In the genomic region with DNA sequence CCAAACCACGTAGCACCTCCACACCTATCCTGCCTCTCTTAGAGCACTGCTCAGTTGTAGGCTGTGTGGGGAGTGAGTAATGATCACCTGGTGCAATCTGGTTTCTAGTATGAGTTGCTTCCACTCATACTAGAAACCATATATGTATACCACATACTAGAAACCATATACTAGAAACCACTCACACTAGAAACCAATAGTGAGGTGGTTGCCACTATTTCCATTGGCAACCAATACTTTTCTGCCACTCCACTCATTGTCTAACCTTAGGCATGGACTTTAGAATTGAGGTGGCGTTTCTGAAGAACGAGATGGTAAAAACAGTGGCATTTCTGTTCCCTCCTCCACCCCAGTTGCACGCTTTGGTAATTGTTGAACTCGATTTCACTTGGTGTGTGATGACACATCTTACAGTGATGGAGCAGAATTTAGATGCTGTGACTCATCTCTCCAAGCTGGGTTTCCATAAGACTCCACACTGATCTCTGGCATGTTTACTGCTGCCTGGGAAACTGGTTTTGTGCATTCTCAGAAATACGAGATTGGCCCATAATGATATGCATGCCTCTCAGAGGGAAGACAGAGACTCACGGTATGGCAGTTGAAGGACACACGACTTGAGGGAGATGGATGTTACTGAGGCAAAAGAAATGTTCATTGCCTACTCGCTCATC, we compare ENCODE assay signal across 10 cellular contexts.
DNase-seq lines count a peak whose midpoint lies in the region; ATAC-seq, FAIRE-seq and TF ChIP-seq lines count a peak whose summit lies in the region.
"Had no signal": no experiment of that assay in that cellular context is flagged by ENCODE, and none has a peak within 500 bp of the region (broad histone marks: within the 10 kb centered on the region; RNA-seq: fewer than 3 reads in every experiment).

No MANE protein-coding gene starts in this region.

- no peaks in the 10 kb centered on the region for H3K36me3 ChIP-seq in kidney epithelial cell (ENCODE audit: control insufficient read depth, insufficient read depth, low read length)

- H3K4me3 Mint-ChIP-seq in activated T-cell treated with anti-CD3 and anti-CD28 coated beads, Interleukin-2, amount 50 U/mL, for 4 hours = no peak overlapping the region
- H3K4me3 Mint-ChIP-seq: naive B cell had no signal

- no peaks in the 10 kb centered on the region for H3K4me1 Mint-ChIP-seq in activated T-cell treated with anti-CD3 and anti-CD28 coated beads, Interleukin-2, amount 50 U/mL, for 4 hours (ENCODE audit: low read depth)
- H3K4me1 Mint-ChIP-seq: naive B cell had no signal

- H3K4me3 ChIP-seq in kidney epithelial cell (ENCODE audit: low read depth, low read length) = no peak overlapping the region

- TF ChIP-seq CTCF in kidney epithelial cell (IDR thresholded peaks at IDR 0.05; ENCODE audit: insufficient read depth, low read length, poor library complexity, severe bottlenecking) = no peak
- TF ChIP-seq CTCF in GM10248 (IDR thresholded peaks at IDR 0.05; ENCODE audit: control extremely low read depth, extremely low read depth, low read depth, missing control alignments) = no peak

- peak; percentile 78 to 85 for ATAC-seq in activated T-cell treated with anti-CD3 and anti-CD28 coated beads, Interleukin-2, amount 50 U/mL, for 4 hours
- peak; percentile 95 for ATAC-seq in HG02798 (IDR thresholded peaks at IDR 0.05; ENCODE audit: poor library complexity, unreplicated experiment)

- no peaks in the 10 kb centered on the region for H3K27me3 ChIP-seq in kidney epithelial cell (ENCODE audit: control insufficient read depth, insufficient read depth, low read length)

- H3K9me3 Mint-ChIP-seq in activated T-cell treated with anti-CD3 and anti-CD28 coated beads, Interleukin-2, amount 50 U/mL, for 4 hours = no peaks in the 10 kb centered on the region
- H3K9me3 Mint-ChIP-seq: naive B cell had no signal

- CTCF ChIA-PET in GM10248 (lab: Yijun Ruan, JAX) = no interaction called here

- no peak for DNase-seq in activated T-cell treated with anti-CD3 and anti-CD28 coated beads, Interleukin-2, amount 50 U/mL, for 4 hours
- no peak for DNase-seq in activated T-cell treated with anti-CD3 and anti-CD28 coated beads for 4 hours
- peak; percentile 97 for DNase-seq in RCC 7860 (ENCODE audit: low spot score)
- DNase-seq in kidney epithelial cell (ENCODE audit: low read depth) = peak; percentile 99
- no peak for DNase-seq in NCI-H128 (lab: John Stamatoyannopoulos, UW; ENCODE audit: unreplicated experiment)
- DNase-seq in GM10248 (ENCODE audit: extremely low spot score) = no peak
- no peak for DNase-seq in NCI-H146 (lab: John Stamatoyannopoulos, UW)
- DNase-seq: DND-41, naive B cell had no signal

- FAIRE-seq in RCC 7860 (lab: Jason Lieb, UNC) = peak; percentile 93

- POLR2A ChIA-PET in GM10248 (lab: Yijun Ruan, JAX) = no interaction called here

- no peaks in the 10 kb centered on the region for H3K27me3 Mint-ChIP-seq in activated T-cell treated with anti-CD3 and anti-CD28 coated beads, Interleukin-2, amount 50 U/mL, for 4 hours (ENCODE audit: low read depth)
- H3K27me3 Mint-ChIP-seq: naive B cell had no signal

- H3K36me3 Mint-ChIP-seq in activated T-cell treated with anti-CD3 and anti-CD28 coated beads, Interleukin-2, amount 50 U/mL, for 4 hours (ENCODE audit: insufficient read depth) = no peaks in the 10 kb centered on the region
- H3K36me3 Mint-ChIP-seq: naive B cell had no signal

Comparison
In these comparisons a context has a peak if more than half of its experiments do, and no peak if none do; other contexts are left out.
1. DNase-seq: peak in RCC 7860 (single experiment) and kidney epithelial cell (single experiment); none in activated T-cell treated with anti-CD3 and anti-CD28 coated beads, Interleukin-2, amount 50 U/mL, for 4 hours (single experiment), activated T-cell treated with anti-CD3 and anti-CD28 coated beads for 4 hours (single experiment), NCI-H128 (single experiment), GM10248 (single experiment) and NCI-H146 (single experiment).